22 cellular contexts compared by ENCODE assay signal in the genomic region with DNA sequence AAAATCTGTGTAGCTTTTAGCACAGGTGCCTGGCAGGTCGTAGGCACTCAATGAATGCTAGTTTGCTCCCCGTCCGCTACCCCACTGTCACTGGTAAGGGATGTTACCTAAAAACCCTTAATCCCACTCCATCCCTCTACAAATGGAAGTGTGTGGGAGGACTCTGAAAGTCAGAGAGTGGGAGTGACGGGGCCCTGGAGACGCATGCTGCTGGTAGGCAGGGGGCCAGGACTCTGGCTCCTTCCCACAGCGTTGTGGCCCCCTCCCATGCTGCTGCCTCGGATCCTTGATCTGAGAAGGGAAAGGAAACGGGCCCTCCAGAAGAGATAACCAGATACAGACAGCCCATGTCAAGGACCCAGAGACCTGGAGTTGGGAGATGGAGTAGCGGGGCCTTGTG.
"Had no signal": no experiment of that assay in that cellular context is flagged by ENCODE, and none has a peak within 500 bp of the region (broad histone marks: within the 10 kb centered on the region; RNA-seq: fewer than 3 reads in every experiment).

No MANE protein-coding gene starts in this region.

- H3K27ac Mint-ChIP-seq: neural progenitor cell; progenitor cell of endocrine pancreas; stimulated activated effector memory CD8-positive, alpha-beta T cell treated with anti-CD3 and anti-CD28 coated beads, Interleukin-12 subunit alpha, Interleukin-12 subunit beta, amount 100 ng/mL, for 72 hours had no signal

- H3K4me1 ChIP-seq: left lung, neural progenitor cell, parathyroid adenoma, thyroid gland had no signal

- DNase-seq: cerebellar nuclear complex; dorsolateral prefrontal cortex; effector CD4-positive, alpha-beta T cell; left cardiac atrium; left lung; mammary epithelial cell; mesendoderm; midbrain; naive thymus-derived CD4-positive, alpha-beta T cell; stimulated activated CD4-positive, alpha-beta T cell treated with anti-CD3 and anti-CD28 coated beads, Interleukin-2, amount 100 ng/mL, for 24 hours; stimulated activated CD4-positive, alpha-beta T cell treated with anti-CD3 and anti-CD28 coated beads, Interleukin-4, amount 100 ng/mL, for 24 hours; stimulated activated naive CD4-positive, alpha-beta T cell treated with Interleukin-2 at 50 U/mL for 16 hours; stomach; thyroid gland; trophoblast cell had no signal

- H3K9me3 Mint-ChIP-seq: naive thymus-derived CD4-positive, alpha-beta T cell; stimulated activated effector memory CD8-positive, alpha-beta T cell treated with anti-CD3 and anti-CD28 coated beads, Interleukin-12 subunit alpha, Interleukin-12 subunit beta, amount 100 ng/mL, for 72 hours had no signal

- H3K9me3 ChIP-seq: left lung, right atrium auricular region, stomach, thyroid gland had no signal

- H3K36me3 ChIP-seq: left lung, neural progenitor cell, right atrium auricular region, stomach, thyroid gland had no signal

- H3K36me3 Mint-ChIP-seq: naive thymus-derived CD4-positive, alpha-beta T cell; stimulated activated effector memory CD8-positive, alpha-beta T cell treated with anti-CD3 and anti-CD28 coated beads, Interleukin-12 subunit alpha, Interleukin-12 subunit beta, amount 100 ng/mL, for 72 hours had no signal

- ATAC-seq: left cardiac atrium; left lung; naive thymus-derived CD4-positive, alpha-beta T cell; sciatic nerve; stimulated activated effector memory CD8-positive, alpha-beta T cell treated with anti-CD3 and anti-CD28 coated beads, Interleukin-12 subunit alpha, Interleukin-12 subunit beta, amount 100 ng/mL, for 72 hours had no signal

- H3K27me3 ChIP-seq: dorsolateral prefrontal cortex, left lung, neural progenitor cell, right atrium auricular region, stomach, thyroid gland had no signal

- H3K27ac ChIP-seq: dorsolateral prefrontal cortex, left lung, neural progenitor cell, parathyroid adenoma, right atrium auricular region, stomach, thyroid gland had no signal

- H3K4me3 ChIP-seq: dorsolateral prefrontal cortex, left lung, neural progenitor cell, right atrium auricular region, smooth muscle cell, stomach, thyroid gland had no signal

- H3K27me3 Mint-ChIP-seq: naive thymus-derived CD4-positive, alpha-beta T cell; progenitor cell of endocrine pancreas had no signal

- H3K4me3 Mint-ChIP-seq: naive thymus-derived CD4-positive, alpha-beta T cell; neural progenitor cell; stimulated activated effector memory CD8-positive, alpha-beta T cell treated with anti-CD3 and anti-CD28 coated beads, Interleukin-12 subunit alpha, Interleukin-12 subunit beta, amount 100 ng/mL, for 72 hours had no signal
